In genomic region chr7:22357311-22358175, GRCh38 we compare ENCODE assay signal across 8 cellular contexts. TPM values are rescaled to one million over a fixed set of nuclear protein-coding genes. Genes with fewer than 3 reads are reported as not detected.
DNase-seq lines count a peak whose midpoint lies in the region; ATAC-seq and TF ChIP-seq lines count a peak whose summit lies in the region.

No MANE protein-coding gene starts in this region.

- H3K4me1 ChIP-seq in colonic mucosa (no peaks in the 10 kb centered on the region), mucosa of rectum (ENCODE audit: control insufficient read depth in 2 of 2, insufficient read depth in 2 of 2, low read length in 2 of 2) (peaks cover 7 to 21% of the 10 kb centered on the region in 2 donors)

- TF ChIP-seq CTCF in colonic mucosa (IDR thresholded peaks at IDR 0.05) = no peak

- intact Hi-C loops in colonic mucosa (cut with DNase I) = no loop called here

- H3K27me3 ChIP-seq in colonic mucosa (no peaks in the 10 kb centered on the region), mucosa of rectum (ENCODE audit: control insufficient read depth in 2 of 2, insufficient read depth in 2 of 2, low read length in 2 of 2) (peaks cover 0 to 5% of the 10 kb centered on the region in 2 donors)

- H3K36me3 ChIP-seq in colonic mucosa (no peaks in the 10 kb centered on the region), mucosa of rectum (ENCODE audit: control insufficient read depth in 2 of 2, insufficient read depth in 2 of 2, low read length in 2 of 2) (no peaks in the 10 kb centered on the region)

- ATAC-seq in HG03135 (IDR thresholded peaks at IDR 0.05; ENCODE audit: unreplicated experiment) (no peak), GM18498 (IDR thresholded peaks at IDR 0.05; ENCODE audit: unreplicated experiment) (no peak)

- H3K9ac ChIP-seq in colonic mucosa (ENCODE audit: low read depth in 2 of 2, low read length in 2 of 2) (peak overlapping the region in 1 of 2 donors; percentile 77), mucosa of rectum (ENCODE audit: low read depth in 1 of 2, low read length in 2 of 2) (peak overlapping the region; percentile 52 to 60)

- DNase-seq in NCI-H2107 treated with DMSO at 0.1 percent for 48 hours (lab: John Stamatoyannopoulos, UW; ENCODE audit: unreplicated experiment) (peak; percentile 49), NCI-H2107 (lab: John Stamatoyannopoulos, UW) (no peak), NCI-H2029 (lab: John Stamatoyannopoulos, UW) (peak; percentile 32), colonic mucosa (peak; percentile 72)
- DNase-seq in activated CD8-positive, alpha-beta memory T cell treated with anti-CD3 and anti-CD28 coated beads, Interleukin-2, amount 50 U/mL, for 4 hours = no peak

- H3K27ac ChIP-seq in colonic mucosa (peak overlapping the region; percentile 88), mucosa of rectum (ENCODE audit: low read depth in 2 of 2, low read length in 2 of 2) (peak overlapping the region; percentile 84 to 86)

- H3K9me3 ChIP-seq in colonic mucosa = no peaks in the 10 kb centered on the region
- H3K9me3 ChIP-seq in mucosa of rectum (ENCODE audit: control insufficient read depth in 2 of 2, low read length in 2 of 2) = no peaks in the 10 kb centered on the region

- H3K4me3 ChIP-seq in colonic mucosa (peak overlapping the region; percentile 25), mucosa of rectum (ENCODE audit: low read length in 2 of 2) (peak overlapping the region; percentile 54 to 67)

RNA-seq across cellular contexts. Expression of gene RAPGEF5, which starts 0.6 kb away (rescaled TPM):
- 10 to 100 TPM; 39.9 to 42.2 TPM for total RNA-seq in colonic mucosa

Comparison
In these comparisons a context has a peak if more than half of its experiments do, and no peak if none do; other contexts are left out.
1. DNase-seq: peak in NCI-H2107 treated with DMSO at 0.1 percent for 48 hours (single experiment), NCI-H2029 (single experiment) and colonic mucosa (single experiment); none in NCI-H2107 (single experiment) and activated CD8-positive, alpha-beta memory T cell treated with anti-CD3 and anti-CD28 coated beads, Interleukin-2, amount 50 U/mL, for 4 hours (single experiment).